ENCODE assay signal across 1 cellular context in the genomic region with DNA sequence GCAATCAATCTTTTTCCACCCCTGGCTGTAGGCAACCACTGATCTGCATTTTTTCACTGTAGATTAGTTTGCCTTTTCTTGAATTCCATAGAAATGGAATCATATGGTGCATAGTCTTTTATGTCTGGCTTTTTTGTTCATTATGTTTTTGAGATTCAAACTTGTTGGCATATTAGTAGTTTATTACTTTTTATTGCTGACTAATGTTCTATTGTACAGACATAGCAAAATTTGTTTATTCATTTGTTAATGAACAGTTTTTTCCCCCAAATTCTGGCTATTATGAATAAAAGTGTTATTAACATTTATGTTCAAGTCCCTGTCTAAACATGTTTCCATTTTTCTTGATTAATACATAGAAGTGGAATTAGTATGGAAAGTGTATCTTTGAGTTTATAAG.
TF ChIP-seq lines count a peak whose summit lies in the region.

No MANE protein-coding gene starts in this region.

TF ChIP-seq in GM12878, 131 proteins besides CTCF, POLR2A, EP300 and RAD21 (continued from another document):
- TF ChIP-seq ZBED1 (IDR thresholded peaks at IDR 0.05; ENCODE audit: borderline replicate concordance) (no peak), TCF7 (IDR thresholded peaks at IDR 0.05; ENCODE audit: borderline replicate concordance) (no peak)
